In genomic region chr1:7363481-7363880, GRCh38 we compare ENCODE assay signal across 1 cellular context.
TF ChIP-seq lines count a peak whose summit lies in the region.

No MANE protein-coding gene starts in this region.

TF ChIP-seq in IMR-90, 13 proteins besides CTCF, POLR2A, EP300 and RAD21 (continued from another document):
- no peak for TF ChIP-seq USF2 (IDR thresholded peaks at IDR 0.05; ENCODE audit: low read depth, low read length)
- no peak for TF ChIP-seq FOS (IDR thresholded peaks at IDR 0.05; ENCODE audit: low read depth, low read length)
- TF ChIP-seq CEBPB (IDR thresholded peaks at IDR 0.05; ENCODE audit: low read depth, low read length), result no peak
- TF ChIP-seq CHD1 (IDR thresholded peaks at IDR 0.05; ENCODE audit: low read depth, low read length), result no peak
- TF ChIP-seq BHLHE40 (IDR thresholded peaks at IDR 0.05; ENCODE audit: low read depth, low read length), result no peak
- TF ChIP-seq RFX5 (IDR thresholded peaks at IDR 0.05; ENCODE audit: low read depth, low read length), result no peak
- TF ChIP-seq MXI1 (IDR thresholded peaks at IDR 0.05; ENCODE audit: borderline replicate concordance, low read depth, low read length), result no peak
- no peak for TF ChIP-seq ELK1 (IDR thresholded peaks at IDR 0.05; ENCODE audit: borderline replicate concordance, low read depth, low read length)
- no peak for TF ChIP-seq MAZ (IDR thresholded peaks at IDR 0.05; ENCODE audit: borderline replicate concordance, low read depth, low read length)
